In the genomic region with DNA sequence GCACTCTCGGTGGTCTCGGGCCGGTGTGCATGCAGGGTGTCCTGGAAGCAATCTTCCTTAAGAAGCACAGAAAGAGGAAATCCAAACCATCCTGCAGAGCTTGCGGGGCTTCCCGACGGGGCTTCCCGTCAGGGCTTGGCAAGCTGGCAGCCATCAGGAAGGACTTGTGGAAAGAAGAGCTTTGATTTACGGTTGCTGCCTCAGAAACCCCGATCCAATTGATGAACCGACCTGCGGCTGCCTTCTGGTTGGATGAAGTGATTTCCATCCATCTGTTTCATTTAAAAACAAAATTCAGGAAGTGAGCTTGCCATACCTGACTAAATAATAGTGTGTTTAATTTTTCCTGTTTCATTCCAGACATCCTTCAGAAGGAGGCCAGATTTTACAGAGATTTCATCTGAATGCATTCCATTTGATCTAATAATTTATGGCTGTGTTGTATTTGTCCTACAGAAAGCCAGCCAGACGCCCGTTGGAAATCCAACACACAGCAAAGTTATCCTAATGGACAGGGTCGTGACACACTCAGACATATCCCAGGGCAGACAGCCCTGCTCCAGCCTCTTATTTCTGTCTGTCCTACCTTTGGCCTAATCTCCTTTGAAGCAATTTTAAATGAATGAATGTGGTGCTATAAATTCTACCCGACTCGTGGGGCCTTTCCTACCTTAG, we compare ENCODE assay signal across 20 cellular contexts.
A peak's percentile ranks its signal among the peaks of the same experiment; 100 is the strongest.
DNase-seq lines count a peak whose midpoint lies in the region; ATAC-seq and TF ChIP-seq lines count a peak whose summit lies in the region.
"Had no signal": no experiment of that assay in that cellular context is flagged by ENCODE, and none has a peak within 500 bp of the region (broad histone marks: within the 10 kb centered on the region; RNA-seq: fewer than 3 reads in every experiment).

No MANE protein-coding gene starts in this region.

- no peak for TF ChIP-seq CTCF in chondrocyte (IDR thresholded peaks at IDR 0.05)
- TF ChIP-seq CTCF in lower lobe of right lung (IDR thresholded peaks at IDR 0.05), result no peak
- TF ChIP-seq CTCF in GM10266 (IDR thresholded peaks at IDR 0.05; ENCODE audit: control insufficient read depth, insufficient read depth, low read depth, missing control alignments), result no peak

- H3K27ac Mint-ChIP-seq in chondrocyte (ENCODE audit: unreplicated experiment), result peak overlapping the region; percentile 87
- no peak overlapping the region for H3K27ac Mint-ChIP-seq in activated CD4-positive, alpha-beta T cell treated with anti-CD3 and anti-CD28 coated beads for 36 hours
- H3K27ac Mint-ChIP-seq in activated CD4-positive, alpha-beta memory T cell treated with anti-CD3 and anti-CD28 coated beads for 36 hours, result no peak overlapping the region
- H3K27ac Mint-ChIP-seq: activated naive CD8-positive, alpha-beta T cell treated with anti-CD3 and anti-CD28 coated beads for 36 hours; CD8-positive, alpha-beta T cell had no signal

- no peaks in the 10 kb centered on the region for H3K9me3 ChIP-seq in right cardiac atrium (ENCODE audit: control insufficient read depth, low read length)
- H3K9me3 ChIP-seq in lower lobe of right lung, result no peaks in the 10 kb centered on the region
- H3K9me3 ChIP-seq: ascending aorta, prostate gland had no signal

- POLR2A ChIA-PET in activated CD4-positive, alpha-beta T cell treated with anti-CD3 and anti-CD28 coated beads for 36 hours (lab: Charles Lee), result no interaction called here
- POLR2A ChIA-PET in activated CD4-positive, alpha-beta memory T cell treated with anti-CD3 and anti-CD28 coated beads for 36 hours (lab: Charles Lee), result no interaction called here

- H3K36me3 Mint-ChIP-seq in chondrocyte (ENCODE audit: low read depth), result no peaks in the 10 kb centered on the region
- H3K36me3 Mint-ChIP-seq in activated CD4-positive, alpha-beta T cell treated with anti-CD3 and anti-CD28 coated beads for 36 hours (ENCODE audit: low read depth), result no peaks in the 10 kb centered on the region
- no peaks in the 10 kb centered on the region for H3K36me3 Mint-ChIP-seq in activated CD4-positive, alpha-beta memory T cell treated with anti-CD3 and anti-CD28 coated beads for 36 hours

- H3K4me1 Mint-ChIP-seq in chondrocyte (ENCODE audit: low read depth), result peaks cover 90% of the 10 kb centered on the region
- peaks cover 6% of the 10 kb centered on the region for H3K4me1 Mint-ChIP-seq in activated CD4-positive, alpha-beta T cell treated with anti-CD3 and anti-CD28 coated beads for 36 hours
- peaks cover 6% of the 10 kb centered on the region for H3K4me1 Mint-ChIP-seq in activated CD4-positive, alpha-beta memory T cell treated with anti-CD3 and anti-CD28 coated beads for 36 hours (ENCODE audit: low read depth)
- H3K4me1 Mint-ChIP-seq: activated naive CD8-positive, alpha-beta T cell treated with anti-CD3 and anti-CD28 coated beads for 36 hours had no signal

- no peak overlapping the region for H3K27ac ChIP-seq in right cardiac atrium (ENCODE audit: low read length)
- no peak overlapping the region for H3K27ac ChIP-seq in lower lobe of right lung
- H3K27ac ChIP-seq: ascending aorta, prostate gland had no signal

- H3K4me1 ChIP-seq in right cardiac atrium (ENCODE audit: control insufficient read depth, insufficient read depth, low read length), result peaks cover 3% of the 10 kb centered on the region
- peaks cover 7% of the 10 kb centered on the region for H3K4me1 ChIP-seq in lower lobe of right lung
- H3K4me1 ChIP-seq: prostate gland had no signal

- ATAC-seq in Right ventricle myocardium superior (ENCODE audit: poor library complexity) (no peak), right cardiac atrium (no peak), lower lobe of right lung (no peak), HG03095 (IDR thresholded peaks at IDR 0.05; ENCODE audit: unreplicated experiment) (no peak)
- ATAC-seq in activated CD4-positive, alpha-beta T cell treated with anti-CD3 and anti-CD28 coated beads for 36 hours, result no peak
- ATAC-seq: CD8-positive, alpha-beta T cell had no signal

- CTCF ChIA-PET in activated CD4-positive, alpha-beta T cell treated with anti-CD3 and anti-CD28 coated beads for 36 hours (lab: Charles Lee), result no interaction called here
- CTCF ChIA-PET in activated CD4-positive, alpha-beta memory T cell treated with anti-CD3 and anti-CD28 coated beads for 36 hours (lab: Charles Lee), result no interaction called here

- no peak overlapping the region for H3K4me3 ChIP-seq in right cardiac atrium (ENCODE audit: low read length)
- no peak overlapping the region for H3K4me3 ChIP-seq in lower lobe of right lung
- H3K4me3 ChIP-seq: ascending aorta, lung, prostate gland had no signal

- H3K4me3 Mint-ChIP-seq in chondrocyte (ENCODE audit: unreplicated experiment), result no peak overlapping the region
- H3K4me3 Mint-ChIP-seq in activated CD4-positive, alpha-beta T cell treated with anti-CD3 and anti-CD28 coated beads for 36 hours, result no peak overlapping the region
- no peak overlapping the region for H3K4me3 Mint-ChIP-seq in activated CD4-positive, alpha-beta memory T cell treated with anti-CD3 and anti-CD28 coated beads for 36 hours
- H3K4me3 Mint-ChIP-seq: activated naive CD8-positive, alpha-beta T cell treated with anti-CD3 and anti-CD28 coated beads for 36 hours; CD8-positive, alpha-beta T cell had no signal

- H3K27me3 Mint-ChIP-seq in chondrocyte (ENCODE audit: low read depth), result no peaks in the 10 kb centered on the region
- H3K27me3 Mint-ChIP-seq in activated CD4-positive, alpha-beta T cell treated with anti-CD3 and anti-CD28 coated beads for 36 hours, result no peaks in the 10 kb centered on the region
- H3K27me3 Mint-ChIP-seq in activated CD4-positive, alpha-beta memory T cell treated with anti-CD3 and anti-CD28 coated beads for 36 hours, result peaks cover 1% of the 10 kb centered on the region
- H3K27me3 Mint-ChIP-seq: activated naive CD8-positive, alpha-beta T cell treated with anti-CD3 and anti-CD28 coated beads for 36 hours had no signal

- H3K27me3 ChIP-seq in right cardiac atrium (ENCODE audit: control insufficient read depth, insufficient read depth) (no peaks in the 10 kb centered on the region), lower lobe of right lung (ENCODE audit: low read depth) (no peaks in the 10 kb centered on the region)
- H3K27me3 ChIP-seq: ascending aorta had no signal

- H3K9me3 Mint-ChIP-seq in chondrocyte (ENCODE audit: low read depth), result no peaks in the 10 kb centered on the region
- no peaks in the 10 kb centered on the region for H3K9me3 Mint-ChIP-seq in activated CD4-positive, alpha-beta T cell treated with anti-CD3 and anti-CD28 coated beads for 36 hours (ENCODE audit: low read depth)
- H3K9me3 Mint-ChIP-seq in activated CD4-positive, alpha-beta memory T cell treated with anti-CD3 and anti-CD28 coated beads for 36 hours, result no peaks in the 10 kb centered on the region
- H3K9me3 Mint-ChIP-seq: activated naive CD8-positive, alpha-beta T cell treated with anti-CD3 and anti-CD28 coated beads for 36 hours; CD8-positive, alpha-beta T cell had no signal

- DNase-seq in Right ventricle myocardium superior (peak; percentile 8), right cardiac atrium (no peak), chondrocyte (ENCODE audit: low spot score) (peak; percentile 65), lower lobe of right lung (peak; percentile 26), GM10266 (ENCODE audit: extremely low spot score) (no peak)
- no peak for DNase-seq in activated CD4-positive, alpha-beta T cell treated with anti-CD3 and anti-CD28 coated beads for 36 hours
- no peak for DNase-seq in activated CD4-positive, alpha-beta memory T cell treated with anti-CD3 and anti-CD28 coated beads for 36 hours
- DNase-seq: activated CD4-positive, alpha-beta T cell treated with anti-CD3 and anti-CD28 coated beads for 48 hours; activated effector memory CD4-positive, alpha-beta T cell treated with anti-CD3 and anti-CD28 coated beads, Interleukin-2, amount 50 U/mL, for 16 hours; activated naive CD8-positive, alpha-beta T cell treated with anti-CD3 and anti-CD28 coated beads for 36 hours; activated T-cell treated with anti-CD3 and anti-CD28 coated beads, Interleukin-2, amount 50 U/mL, for 1 hour; CD8-positive, alpha-beta T cell; cortex of kidney; NCI-H1105; NCI-H2029; stimulated activated naive CD4-positive, alpha-beta T cell had no signal

- 69% methylated on average over 16 of the region's 16 CpGs for whole genome bisulfite sequencing in right cardiac atrium

- intact Hi-C loops in Right ventricle myocardium superior (cut with DNase I) (no loop called here), right cardiac atrium (cut with DNase I) (no loop called here), lower lobe of right lung (cut with DNase I) (no loop called here)
- intact Hi-C loops in activated CD4-positive, alpha-beta T cell treated with anti-CD3 and anti-CD28 coated beads for 36 hours (cut with DNase I, micrococcal nuclease), result no loop called here
- intact Hi-C loops in activated CD4-positive, alpha-beta memory T cell treated with anti-CD3 and anti-CD28 coated beads for 36 hours (cut with micrococcal nuclease), result no loop called here

- H3K36me3 ChIP-seq in lower lobe of right lung, result no peaks in the 10 kb centered on the region
- H3K36me3 ChIP-seq: ascending aorta, prostate gland had no signal

Comparison
In these comparisons a context has a peak if more than half of its experiments do, and no peak if none do; other contexts are left out.
1. DNase-seq: peak in Right ventricle myocardium superior (single experiment), chondrocyte (single experiment) and lower lobe of right lung (single experiment); none in right cardiac atrium (0 of 3), activated CD4-positive, alpha-beta T cell treated with anti-CD3 and anti-CD28 coated beads for 36 hours (single experiment), activated CD4-positive, alpha-beta memory T cell treated with anti-CD3 and anti-CD28 coated beads for 36 hours (single experiment) and GM10266 (single experiment).